Comparison of ENCODE assay signal across 26 cellular contexts in genomic region chr11:68683086-68683951, GRCh38. TPM values are rescaled to one million over a fixed set of nuclear protein-coding genes. Genes with fewer than 3 reads are reported as not detected.
A peak's percentile ranks its signal among the peaks of the same experiment; 100 is the strongest.
DNase-seq lines count a peak whose midpoint lies in the region; ATAC-seq, FAIRE-seq and TF ChIP-seq lines count a peak whose summit lies in the region.
"Had no signal": no experiment of that assay in that cellular context is flagged by ENCODE, and none has a peak within 500 bp of the region (broad histone marks: within the 10 kb centered on the region; RNA-seq: fewer than 3 reads in every experiment).

No MANE protein-coding gene starts in this region.

- peaks cover 0 to 38% (median 0%) of the 10 kb centered on the region in 11 experiments; a peak in 9 of 22 replicates for H4K20me1 ChIP-seq in BLaER1 treated with 17β-estradiol and CSF1 and Interleukin-3, amounts not matched to agents 10 nM and 100 nM
- H4K20me1 ChIP-seq in H9 (ENCODE audit: control insufficient read depth, insufficient read depth, insufficient read length): no peaks in the 10 kb centered on the region
- no peaks in the 10 kb centered on the region; the same call in 1 of the 2 replicates for H4K20me1 ChIP-seq in K562 (replicated peaks; ENCODE audit: control insufficient read depth, insufficient read depth, low read length)

- no peaks in the 10 kb centered on the region for H3K36me3 ChIP-seq in BLaER1 treated with 17β-estradiol and CSF1 and Interleukin-3, amounts not matched to agents 10 nM and 100 nM
- H3K36me3 ChIP-seq in K562 (ENCODE audit: control insufficient read depth, insufficient read depth, low read length) (peaks cover 29% of the 10 kb centered on the region; the same call in 2 of the 3 replicates), adrenal gland (replicated peaks in 1 of 2) (no peaks in the 10 kb centered on the region)
- H3K36me3 ChIP-seq: cardiac muscle cell, left ventricle myocardium inferior, spleen, tibial nerve had no signal

- POLR2A ChIA-PET in K562 (lab: Yijun Ruan, JAX): interaction anchor here (0.5 to 1.5 kb wide), 9 partner anchors 9 to 636 kb away, joined by 3 to 8 read pairs (median 4); no protein-coding TSS in a partner anchor

- TF ChIP-seq RAD21 in K562 (CRISPR knock-in tag; conservative IDR thresholded peaks at IDR 0.05 in 1 of 2, IDR thresholded peaks at IDR 0.05 in 1 of 2): peak in 1 of 2 experiments; percentile 21; a peak in 2 of 4 replicates

- in situ Hi-C loops in K562 (cut with MboI): loop anchor here (25.0 kb wide), 1 partner anchor 1146 kb away; no protein-coding TSS in a partner anchor

- H2BK15ac ChIP-seq in H9 (ENCODE audit: low read depth, low read length): no peak overlapping the region

- no peak overlapping the region for H3K56ac ChIP-seq in H9 (ENCODE audit: insufficient read length, low read depth, low read length)

- no peak overlapping the region for H2BK20ac ChIP-seq in H9 (ENCODE audit: low read depth, low read length, poor library complexity, severe bottlenecking)

- peaks cover 0 to 27% (median 21%) of the 10 kb centered on the region in 3 experiments; a peak in 6 of 7 replicates for H3K36me3 Mint-ChIP-seq in H9 (ENCODE audit: insufficient read depth in 1 of 3, low read depth in 3 of 3)
- no peaks in the 10 kb centered on the region for H3K36me3 Mint-ChIP-seq in activated naive CD8-positive, alpha-beta T cell treated with anti-CD3 and anti-CD28 coated beads, Interleukin-2, amount 50 U/mL, for 24 hours (ENCODE audit: low read depth)
- H3K36me3 Mint-ChIP-seq: activated CD8-positive, alpha-beta memory T cell treated with anti-CD3 and anti-CD28 coated beads, Interleukin-2, amount 10 ng/mL, durations not matched to agents 7 days and 5 days; CD8-positive, alpha-beta T cell had no signal

- no peaks in the 10 kb centered on the region for H3K79me2 ChIP-seq in H9 (ENCODE audit: insufficient read depth, low read length)
- H3K79me2 ChIP-seq in K562 (ENCODE audit: control insufficient read depth, insufficient read depth, low read length): peaks cover 10% of the 10 kb centered on the region

- TF ChIP-seq EP300 in K562 (IDR thresholded peaks at IDR 0.05; ENCODE audit: low read length): no peak

- no peak overlapping the region for H2BK120ac ChIP-seq in H9 (ENCODE audit: low read depth, low read length, poor library complexity, severe bottlenecking)

- peak overlapping the region; percentile 42 to 59; a peak in 4 of 5 replicates for H3K4me3 Mint-ChIP-seq in H9
- no peak overlapping the region for H3K4me3 Mint-ChIP-seq in activated naive CD8-positive, alpha-beta T cell treated with anti-CD3 and anti-CD28 coated beads, Interleukin-2, amount 50 U/mL, for 24 hours
- H3K4me3 Mint-ChIP-seq: activated CD8-positive, alpha-beta memory T cell treated with anti-CD3 and anti-CD28 coated beads, Interleukin-2, amount 10 ng/mL, durations not matched to agents 7 days and 5 days; CD8-positive, alpha-beta T cell had no signal

- no peaks in the 10 kb centered on the region for H3K9me3 Mint-ChIP-seq in H9
- no peaks in the 10 kb centered on the region for H3K9me3 Mint-ChIP-seq in activated naive CD8-positive, alpha-beta T cell treated with anti-CD3 and anti-CD28 coated beads, Interleukin-2, amount 50 U/mL, for 24 hours
- H3K9me3 Mint-ChIP-seq: activated naive CD4-positive, alpha-beta T cell treated with anti-CD3 and anti-CD28 coated beads for 36 hours; CD8-positive, alpha-beta T cell had no signal

- peaks cover 17 to 18% of the 10 kb centered on the region in 2 experiments for H3K4me1 Mint-ChIP-seq in H9
- H3K4me1 Mint-ChIP-seq in activated naive CD8-positive, alpha-beta T cell treated with anti-CD3 and anti-CD28 coated beads, Interleukin-2, amount 50 U/mL, for 24 hours: peaks cover 5% of the 10 kb centered on the region
- H3K4me1 Mint-ChIP-seq: activated CD8-positive, alpha-beta memory T cell treated with anti-CD3 and anti-CD28 coated beads, Interleukin-2, amount 10 ng/mL, durations not matched to agents 7 days and 5 days had no signal

- H3K4ac ChIP-seq in H9 (ENCODE audit: low read depth, low read length): no peak overlapping the region

- FAIRE-seq in K562 (lab: Jason Lieb, UNC): peak; percentile 61
- FAIRE-seq: frontal cortex had no signal

- peaks cover 6% of the 10 kb centered on the region for H3K23me2 ChIP-seq in H9 (ENCODE audit: insufficient read length, low read depth, low read length, poor library complexity, severe bottlenecking)

- no peak overlapping the region for H4K5ac ChIP-seq in H9 (ENCODE audit: insufficient read length, low read depth, low read length)

- H3K79me1 ChIP-seq in H9 (ENCODE audit: insufficient read depth, low read depth, low read length, poor library complexity, severe bottlenecking): no peaks in the 10 kb centered on the region

- H3K4me1 ChIP-seq in BLaER1 treated with 17β-estradiol and CSF1 and Interleukin-3, amounts not matched to agents 10 nM and 100 nM: peaks cover 3 to 15% (median 9%) of the 10 kb centered on the region in 10 experiments; a peak in 16 of 20 replicates
- H3K4me1 ChIP-seq in H9 (ENCODE audit: insufficient read depth, low read length): no peaks in the 10 kb centered on the region
- H3K4me1 ChIP-seq in K562 (replicated peaks in 1 of 2; ENCODE audit: control insufficient read depth in 2 of 2, insufficient read depth in 2 of 2, low read length in 2 of 2): peaks cover 4 to 34% of the 10 kb centered on the region in 2 experiments; a peak in 3 of 5 replicates
- peaks cover 5 to 9% of the 10 kb centered on the region in 2 donors for H3K4me1 ChIP-seq in adrenal gland (replicated peaks in 1 of 2)

- no peak for ATAC-seq in K562
- ATAC-seq in left lobe of liver: peak; percentile 27
- no peak for ATAC-seq in activated naive CD8-positive, alpha-beta T cell treated with anti-CD3 and anti-CD28 coated beads, Interleukin-2, amount 50 U/mL, for 24 hours
- ATAC-seq: activated CD8-positive, alpha-beta memory T cell treated with anti-CD3 and anti-CD28 coated beads, Interleukin-2, amount 10 ng/mL, durations not matched to agents 7 days and 5 days; CD8-positive, alpha-beta T cell had no signal

- H2AFZ ChIP-seq in H9 (ENCODE audit: low read length): no peak overlapping the region
- H2AFZ ChIP-seq in K562 (ENCODE audit: low read depth, low read length): peak overlapping the region; percentile 95

- no peak overlapping the region for H2AK5ac ChIP-seq in H9 (ENCODE audit: insufficient read length, low read length)

- no peaks in the 10 kb centered on the region for H3K9me1 ChIP-seq in K562 (ENCODE audit: control insufficient read depth, insufficient read depth, low read length)

- H3K27me3 Mint-ChIP-seq in H9 (ENCODE audit: low read depth): peaks cover 48% of the 10 kb centered on the region
- H3K27me3 Mint-ChIP-seq in activated naive CD8-positive, alpha-beta T cell treated with anti-CD3 and anti-CD28 coated beads, Interleukin-2, amount 50 U/mL, for 24 hours: peaks cover 35% of the 10 kb centered on the region

- H3K18ac ChIP-seq in H9 (ENCODE audit: insufficient read length, low read depth, low read length): no peak overlapping the region

- CTCF ChIA-PET in K562 (lab: Yijun Ruan, JAX; ENCODE audit: low intra/inter-chr PET ratio): no interaction called here

- no peak overlapping the region for H3K27ac ChIP-seq in BLaER1 treated with 17β-estradiol and CSF1 and Interleukin-3, amounts not matched to agents 10 nM and 100 nM
- H3K27ac ChIP-seq in H9 (ENCODE audit: insufficient read length, low read depth, low read length) (no peak overlapping the region), K562 (ENCODE audit: extremely low read depth, low read depth, low read length) (no peak overlapping the region), adrenal gland (no peak overlapping the region), substantia nigra (ENCODE audit: low read depth, low read length, poor library complexity, severe bottlenecking) (no peak overlapping the region)
- H3K27ac ChIP-seq: cardiac muscle cell, left ventricle myocardium inferior, spleen, tibial nerve had no signal

- no peak overlapping the region for H4K8ac ChIP-seq in H9 (replicated peaks; ENCODE audit: insufficient read length, low read depth, low read length)

- no CpG with 5 or more reads among the region's 23 CpGs for WGBS in H9 (ENCODE audit: extremely low coverage, insufficient read length, low lambda C conversion rate)
- WGBS in K562 (ENCODE audit: insufficient coverage, low coverage, missing lambda C conversion rate): 75% methylated on average over 21 of the region's 23 CpGs
- WGBS in adrenal gland, 4 donors: 65 to 80% (median 74%) methylated on average over 13 to 23 of the region's 23 CpGs

- DNase-seq in H9 (peak; percentile 52), K562 (ENCODE audit: extremely low read depth in 1 of 4, low spot score in 3 of 4) (peak in 1 of 4 experiments; percentile 8), left lobe of liver (ENCODE audit: low spot score) (no peak), GDM1 (lab: John Stamatoyannopoulos, UW) (no peak), adrenal gland (no peak), substantia nigra (lab: John Stamatoyannopoulos, UW) (no peak)
- DNase-seq in activated naive CD8-positive, alpha-beta T cell treated with anti-CD3 and anti-CD28 coated beads, Interleukin-2, amount 50 U/mL, for 24 hours: no peak
- DNase-seq: activated CD8-positive, alpha-beta memory T cell treated with anti-CD3 and anti-CD28 coated beads, Interleukin-2, amount 10 ng/mL, durations not matched to agents 7 days and 5 days; anterior cingulate cortex; CD8-positive, alpha-beta T cell; DMS153; HCEC 1CT; left ventricle myocardium inferior; naive B cell; NCI-H1105; NCI-H2029 treated with DMSO at 0.1 percent for 48 hours; NCI-H748 treated with DMSO at 0.1 percent for 48 hours; occipital lobe; spleen; T1000 had no signal

- H2BK5ac ChIP-seq in H9 (ENCODE audit: insufficient read length, low read length): no peak overlapping the region

- H3K9me3 ChIP-seq in BLaER1 treated with 17β-estradiol and CSF1 and Interleukin-3, amounts not matched to agents 10 nM and 100 nM (replicated peaks in 1 of 11): peaks cover 0 to 8% (median 0%) of the 10 kb centered on the region in 11 experiments; a peak in 1 of 22 replicates
- H3K9me3 ChIP-seq in H9 (ENCODE audit: control insufficient read depth, low read depth, low read length) (no peaks in the 10 kb centered on the region), K562 (replicated peaks; ENCODE audit: control insufficient read depth, insufficient read depth, low read depth, low read length) (no peaks in the 10 kb centered on the region), adrenal gland (replicated peaks in 1 of 3) (no peaks in the 10 kb centered on the region)
- H3K9me3 ChIP-seq: left ventricle myocardium inferior, spleen, tibial nerve had no signal

- peak overlapping the region; percentile 10; the same call in 1 of the 2 replicates for H3K14ac ChIP-seq in H9 (ENCODE audit: insufficient read depth, low read length)

- no peak overlapping the region for H3T11ph ChIP-seq in H9 (ENCODE audit: low read length)

- intact Hi-C loops in K562 (cut with micrococcal nuclease) (no loop called here), adrenal gland (cut with DNase I) (no loop called here)

- H3K4me2 ChIP-seq in BLaER1 treated with 17β-estradiol and CSF1 and Interleukin-3, amounts not matched to agents 10 nM and 100 nM: peak overlapping the region in 7 of 11 experiments; percentile 12 to 62 (median 39); a peak in 7 of 22 replicates
- H3K4me2 ChIP-seq in H9 (ENCODE audit: insufficient read depth, insufficient read length, low read length) (no peak overlapping the region), K562 (ENCODE audit: insufficient read depth, low read length) (no peak overlapping the region)

- H3K4me3 ChIP-seq in BLaER1 treated with 17β-estradiol and CSF1 and Interleukin-3, amounts not matched to agents 10 nM and 100 nM: no peak overlapping the region
- H3K4me3 ChIP-seq in K562: no peak overlapping the region
- no peak overlapping the region for H3K4me3 ChIP-seq in adrenal gland

- H4K91ac ChIP-seq in H9 (ENCODE audit: insufficient read length, low read depth, low read length): no peak overlapping the region

- H3K27ac Mint-ChIP-seq in H9: peak overlapping the region in 1 of 3 experiments; percentile 79; a peak in 1 of 7 replicates
- H3K27ac Mint-ChIP-seq in activated naive CD8-positive, alpha-beta T cell treated with anti-CD3 and anti-CD28 coated beads, Interleukin-2, amount 50 U/mL, for 24 hours: no peak overlapping the region
- H3K27ac Mint-ChIP-seq: activated CD8-positive, alpha-beta memory T cell treated with anti-CD3 and anti-CD28 coated beads, Interleukin-2, amount 10 ng/mL, durations not matched to agents 7 days and 5 days; activated naive CD4-positive, alpha-beta T cell treated with anti-CD3 and anti-CD28 coated beads for 36 hours; CD8-positive, alpha-beta T cell; naive B cell had no signal

- no peak overlapping the region for H3K23ac ChIP-seq in H9 (ENCODE audit: insufficient read length, low read depth, low read length)

- BruUV-seq in K562 (replicated peaks; lab: Mats Ljungman, UMichigan): no TSS peak

- H2BK12ac ChIP-seq in H9 (ENCODE audit: insufficient read length, low read depth, low read length): no peak overlapping the region

- TF ChIP-seq CTCF in H9 (conservative IDR thresholded peaks at IDR 0.05): no peak
- TF ChIP-seq CTCF in K562 (IDR thresholded peaks at IDR 0.05 in 2 of 3, conservative IDR thresholded peaks at IDR 0.05 in 1 of 3; ENCODE audit: insufficient read depth in 2 of 3, low read depth in 1 of 3, low read length in 3 of 3): no peak
- no peak for TF ChIP-seq CTCF in adrenal gland (IDR thresholded peaks at IDR 0.05)

- peaks cover 51 to 68% (median 56%) of the 10 kb centered on the region in 11 experiments for H3K27me3 ChIP-seq in BLaER1 treated with 17β-estradiol and CSF1 and Interleukin-3, amounts not matched to agents 10 nM and 100 nM
- H3K27me3 ChIP-seq in H9 (ENCODE audit: insufficient read depth, low read length) (peaks cover 18% of the 10 kb centered on the region; the same call in 1 of the 2 replicates), K562 (ENCODE audit: control insufficient read depth in 2 of 2, insufficient read depth in 2 of 2, low read length in 2 of 2) (no peaks in the 10 kb centered on the region), adrenal gland (peaks cover 27% of the 10 kb centered on the region)

- TF ChIP-seq POLR2A in K562 (conservative IDR thresholded peaks at IDR 0.05): no peak
- no peak for TF ChIP-seq POLR2A in adrenal gland (IDR thresholded peaks at IDR 0.05)

- no peak overlapping the region for H3K9ac ChIP-seq in BLaER1 treated with 17β-estradiol and CSF1 and Interleukin-3, amounts not matched to agents 10 nM and 100 nM
- H3K9ac ChIP-seq in H9 (ENCODE audit: extremely low read depth, insufficient read length, low read length): no peak overlapping the region
- peak overlapping the region in 1 of 2 experiments; percentile 96; a peak in 2 of 4 replicates for H3K9ac ChIP-seq in K562 (ENCODE audit: insufficient read depth in 1 of 2, low read depth in 2 of 2, low read length in 2 of 2)

RNA-seq across cellular contexts. Expression of gene GAL, which starts 1.0 kb away (rescaled TPM):
- 65.2 and 67.5 TPM in 2 replicates for total RNA-seq in H9 (2021)
- total RNA-seq in K562 (2011; cell fraction: chromatin; rRNA removed; ENCODE audit: low replicate concordance): 25.8 and 57.6 TPM in 2 replicates
- total RNA-seq in K562 (2011; cell fraction: nucleolus; rRNA removed): 99.4 and 140 TPM in 2 replicates
- total RNA-seq in K562 (2011; cell fraction: nucleoplasm; rRNA removed): 86.1 and 88.6 TPM in 2 replicates
- total RNA-seq in K562 (2014; rRNA removed): 36.3 and 46.7 TPM in 2 replicates
- total RNA-seq in K562 (2014; rRNA removed; fragmentation: Illumina TruSeq; extraction: Trizol): 27.2 and 31.9 TPM in 2 replicates
- total RNA-seq in K562 (2015; rRNA removed; fragmentation: Illumina TruSeq; extraction: Trizol): 26.2 and 28.0 TPM in 2 replicates
- 119 and 130 TPM in 2 replicates for total RNA-seq in K562 (2021)
- 46.5 and 77.3 TPM in 2 replicates for polyA plus RNA-seq in K562 (2011; rRNA removed)
- polyA plus RNA-seq in K562 (2011; cell fraction: cytosol; rRNA removed): 59.0 and 246 TPM in 2 replicates
- 20.6 and 39.0 TPM in 2 replicates for polyA plus RNA-seq in K562 (2011; cell fraction: nucleus; rRNA removed)
- 26.5 and 86.9 TPM in 2 replicates for polyA plus RNA-seq in K562 (2012)
- polyA plus RNA-seq in K562 (2014; fragmentation: Illumina TruSeq; extraction: Trizol): 48.3 and 66.7 TPM in 2 replicates
- polyA plus RNA-seq in K562 (2014; fragmentation: Nextera tagmentation; extraction: Ambion mirVana): 10 to 100 TPM; 10.6 to 13.3 TPM
- polyA plus RNA-seq in K562 (2014; rRNA removed): 110 and 123 TPM in 2 replicates
- 10.7 and 27.1 TPM in 2 replicates for polyA minus RNA-seq in K562 (2011; rRNA and poly(A)+ RNA removed)
- polyA minus RNA-seq in K562 (2011; cell fraction: cytosol; rRNA and poly(A)+ RNA removed): 50.5 and 56.0 TPM in 2 replicates
- polyA minus RNA-seq in K562 (2011; cell fraction: nucleus; rRNA and poly(A)+ RNA removed): 5.4 and 5.9 TPM in 2 replicates
- 0.23 TPM for total RNA-seq in left lobe of liver
- total RNA-seq in adrenal gland: 1 to 10 TPM in 1 of 8 donors, under 1 TPM in 2, not detected in 5; 0.36 to 1.8 (median 0.38) TPM
- under 1 TPM in 2 of 3 donors, not detected in 1; 0.67 to 0.73 TPM for polyA plus RNA-seq in adrenal gland
- total RNA-seq: activated CD8-positive, alpha-beta memory T cell treated with anti-CD3 and anti-CD28 coated beads, Interleukin-2, amount 10 ng/mL, durations not matched to agents 7 days and 5 days; CD8-positive, alpha-beta T cell; frontal cortex; occipital lobe; renal cortical epithelial cell; spleen had no signal
- polyA plus RNA-seq: spleen had no signal

Comparison
In these comparisons a context has a peak if more than half of its experiments do, and no peak if none do; other contexts are left out.
1. H3K4me2 ChIP-seq: peak in BLaER1 treated with 17β-estradiol and CSF1 and Interleukin-3, amounts not matched to agents 10 nM and 100 nM (7 of 11); none in H9 (single experiment) and K562 (single experiment).
2. RNA of gene GAL, which starts 1.0 kb away (total RNA-seq): 65.2 to 67.5 TPM in H9 and 25.8 to 140 TPM in K562; 0.23 TPM in left lobe of liver (single experiment) and 0.36 to 1.8 TPM in adrenal gland; every median in the first group is over 4 times any median in the second.